32 cellular contexts compared by ENCODE assay signal in the genomic region with DNA sequence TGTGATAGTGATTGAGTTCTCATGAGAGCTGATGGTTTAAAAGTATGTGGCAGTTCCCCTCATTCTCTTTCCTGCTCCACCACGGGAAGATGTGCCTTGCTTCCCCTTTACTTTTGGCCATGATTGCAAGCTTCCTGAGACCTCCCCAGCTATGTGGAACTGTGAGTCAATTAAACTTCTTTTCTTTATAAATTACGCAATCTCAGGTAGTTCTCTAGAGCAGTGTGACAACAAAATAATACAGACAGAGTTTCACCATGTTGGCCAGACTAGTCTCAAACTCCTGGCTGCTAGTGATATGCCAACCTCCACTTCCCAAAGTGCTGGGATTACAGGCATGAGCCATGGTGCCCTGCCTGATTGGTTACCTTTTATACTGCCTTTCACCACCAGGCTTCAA.
"Had no signal": no experiment of that assay in that cellular context is flagged by ENCODE, and none has a peak within 500 bp of the region (broad histone marks: within the 10 kb centered on the region; RNA-seq: fewer than 3 reads in every experiment).

No MANE protein-coding gene starts in this region.

- ATAC-seq: activated CD4-positive, CD25-positive, alpha-beta regulatory T cell treated with anti-CD3 and anti-CD28 coated beads, Interleukin-2, amount 50 U/mL, for 24 hours; activated CD8-positive, alpha-beta T cell treated with anti-CD3 and anti-CD28 coated beads for 36 hours; activated T-cell treated with anti-CD3 and anti-CD28 coated beads, Interleukin-2, amount 50 U/mL, for 4 hours; activated T-helper 17 cell treated with anti-CD3 and anti-CD28 coated beads, Interleukin-2, amount 50 U/mL, for 72 hours; effector memory CD8-positive, alpha-beta T cell; gastroesophageal sphincter; heart right ventricle; T-helper 17 cell had no signal

- H3K4me1 ChIP-seq: esophagus squamous epithelium, gastroesophageal sphincter, heart right ventricle had no signal

- H3K27me3 Mint-ChIP-seq: activated B cell treated with CpG ODN at 0.5 μM for 24 hours; activated CD8-positive, alpha-beta T cell treated with anti-CD3 and anti-CD28 coated beads for 36 hours; activated naive CD8-positive, alpha-beta T cell; activated T-helper 17 cell treated with anti-CD3 and anti-CD28 coated beads, Interleukin-2, amount 50 U/mL, for 72 hours; effector memory CD8-positive, alpha-beta T cell; T-helper 17 cell had no signal

- H3K4me3 Mint-ChIP-seq: activated B cell treated with CpG ODN at 0.5 μM for 24 hours; activated CD8-positive, alpha-beta T cell treated with anti-CD3 and anti-CD28 coated beads for 36 hours; activated naive CD8-positive, alpha-beta T cell; activated T-cell treated with anti-CD3 and anti-CD28 coated beads, Interleukin-2, amount 50 U/mL, for 4 hours; activated T-helper 17 cell treated with anti-CD3 and anti-CD28 coated beads, Interleukin-2, amount 50 U/mL, for 72 hours; effector memory CD8-positive, alpha-beta T cell; T-helper 17 cell; T-helper 2 cell treated with Interferon-gamma antibody and Interleukin-4, amounts not matched to agents 5 μg/mL and 100 μg/mL, for 36 hours had no signal

- H3K9me3 ChIP-seq: esophagus squamous epithelium had no signal

- H3K4me1 Mint-ChIP-seq: activated B cell treated with CpG ODN at 0.5 μM for 24 hours; activated T-helper 17 cell treated with anti-CD3 and anti-CD28 coated beads, Interleukin-2, amount 50 U/mL, for 72 hours; T-helper 17 cell had no signal

- H3K27ac Mint-ChIP-seq: activated B cell treated with CpG ODN at 0.5 μM for 24 hours; activated CD8-positive, alpha-beta T cell treated with anti-CD3 and anti-CD28 coated beads for 36 hours; activated naive CD8-positive, alpha-beta T cell; activated T-helper 17 cell treated with anti-CD3 and anti-CD28 coated beads, Interleukin-2, amount 50 U/mL, for 72 hours; effector memory CD8-positive, alpha-beta T cell; T-helper 17 cell; T-helper 2 cell treated with Interferon-gamma antibody and Interleukin-4, amounts not matched to agents 5 μg/mL and 100 μg/mL, for 36 hours had no signal

- H3K36me3 ChIP-seq: brain microvascular endothelial cell, esophagus squamous epithelium, gastroesophageal sphincter, heart right ventricle, WERI-Rb-1 had no signal

- DNase-seq: activated B cell treated with CpG ODN at 0.5 μM for 24 hours; activated CD4-positive, alpha-beta T cell treated with anti-CD3 and anti-CD28 coated beads for 48 hours; activated CD4-positive, alpha-beta T cell treated with anti-CD3 and anti-CD28 coated beads, Interleukin-2, amount 50 U/mL, for 1 hour; activated CD4-positive, alpha-beta T cell treated with anti-CD3 and anti-CD28 coated beads, Interleukin-2, amount 50 U/mL, for 48 hours; activated CD8-positive, alpha-beta memory T cell treated with anti-CD3 and anti-CD28 coated beads for 24 hours; activated CD8-positive, alpha-beta T cell treated with anti-CD3 and anti-CD28 coated beads for 36 hours; activated effector memory CD4-positive, alpha-beta T cell treated with Interleukin-2 at 50 U/mL for 16 hours; activated gamma-delta T cell treated with Interleukin-2 at 50 U/mL for 16 hours; activated naive CD4-positive, alpha-beta T cell treated with anti-CD3 and anti-CD28 coated beads, Interleukin-2, amount 50 U/mL, for 16 hours; activated naive CD4-positive, alpha-beta T cell treated with Interleukin-2 at 50 U/mL for 16 hours; activated T-cell treated with anti-CD3 and anti-CD28 coated beads, Interleukin-2, amount 50 U/mL, for 4 hours; amniotic stem cell; brain microvascular endothelial cell; caudate nucleus; cortex of kidney; dermis blood vessel endothelial cell; effector CD4-positive, alpha-beta T cell; effector memory CD8-positive, alpha-beta T cell; esophagus squamous epithelium; foreskin melanocyte; heart right ventricle; T-helper 17 cell; T1000; WERI-Rb-1 had no signal

- H3K27me3 ChIP-seq: brain microvascular endothelial cell, esophagus squamous epithelium, gastroesophageal sphincter, heart right ventricle had no signal

- H3K4me3 ChIP-seq: esophagus squamous epithelium, gastroesophageal sphincter, heart right ventricle had no signal

- H3K27ac ChIP-seq: brain microvascular endothelial cell, epithelial cell of prostate, esophagus squamous epithelium, gastroesophageal sphincter, heart right ventricle, WERI-Rb-1 had no signal

- FAIRE-seq: astrocyte, colon had no signal
